In genomic region chr20:3889489-3890409, GRCh38 we compare ENCODE assay signal across 1 cellular context.
TF ChIP-seq lines count a peak whose summit lies in the region.

No MANE protein-coding gene starts in this region.

TF ChIP-seq in HepG2, 621 proteins besides CTCF, POLR2A, EP300 and RAD21 (continued from another document and continues in another):
- TF ChIP-seq ZNF609 (CRISPR knock-in tag; IDR thresholded peaks at IDR 0.05; ENCODE audit: borderline replicate concordance) (0 out of 2 replicates have a peak, but pooled peaks have one; percentile 0), ZFP90 (CRISPR knock-in tag; IDR thresholded peaks at IDR 0.05; ENCODE audit: borderline replicate concordance) (no peak; the same call in none of the 2 replicates), BCL3 (CRISPR knock-in tag; IDR thresholded peaks at IDR 0.05) (peak; percentile 61; the same call in 1 of the 2 replicates), ZNF12 (CRISPR knock-in tag; IDR thresholded peaks at IDR 0.05) (no peak; the same call in 1 of the 2 replicates), ZBTB44 (CRISPR knock-in tag; IDR thresholded peaks at IDR 0.05) (no peak), AHDC1 (CRISPR knock-in tag; IDR thresholded peaks at IDR 0.05; ENCODE audit: borderline replicate concordance) (peak; percentile 65; the same call in 1 of the 2 replicates), FOXA3 (CRISPR knock-in tag; IDR thresholded peaks at IDR 0.05) (0 out of 2 replicates have a peak, but pooled peaks have one; percentile 17), NPAS2 (CRISPR knock-in tag; IDR thresholded peaks at IDR 0.05; ENCODE audit: borderline replicate concordance) (no peak), BCL6 (CRISPR knock-in tag; IDR thresholded peaks at IDR 0.05) (no peak), RFXAP (CRISPR knock-in tag; IDR thresholded peaks at IDR 0.05; ENCODE audit: borderline replicate concordance) (no peak), ETV6 (CRISPR knock-in tag; conservative IDR thresholded peaks at IDR 0.05) (0 out of 2 replicates have a peak, but pooled peaks have one; percentile 11), AGO2 (optimal IDR thresholded peaks at IDR 0.05; ENCODE audit: low read depth, low read length) (peak; percentile 66), PHF20 (CRISPR knock-in tag; IDR thresholded peaks at IDR 0.05) (no peak), ZNF672 (CRISPR knock-in tag; IDR thresholded peaks at IDR 0.05) (peak; percentile 52; the same call in 1 of the 2 replicates), ZNF296 (CRISPR knock-in tag; conservative IDR thresholded peaks at IDR 0.05) (0 out of 2 replicates have a peak, but pooled peaks have one; percentile 72), KAT2B (IDR thresholded peaks at IDR 0.05; ENCODE audit: borderline replicate concordance, low read depth, low read length) (no peak), DPF2 (CRISPR knock-in tag; IDR thresholded peaks at IDR 0.05; ENCODE audit: borderline replicate concordance, low read depth) (peak; percentile 56; the same call in 1 of the 2 replicates), ZNF547 (CRISPR knock-in tag; IDR thresholded peaks at IDR 0.05) (peak; percentile 20; the same call in 1 of the 2 replicates), WIZ (CRISPR knock-in tag; IDR thresholded peaks at IDR 0.05) (no peak), ZFX (CRISPR knock-in tag; IDR thresholded peaks at IDR 0.05; ENCODE audit: low read depth) (no peak; the same call in none of the 2 replicates), ATF7 (IDR thresholded peaks at IDR 0.05) (no peak), ATF7 (CRISPR knock-in tag; IDR thresholded peaks at IDR 0.05) (no peak), ZBTB42 (CRISPR knock-in tag; IDR thresholded peaks at IDR 0.05) (peak; percentile 43; the same call in 1 of the 2 replicates), ZNF101 (CRISPR knock-in tag; IDR thresholded peaks at IDR 0.05; ENCODE audit: borderline replicate concordance, low read depth) (0 out of 2 replicates have a peak, but pooled peaks have one; percentile 95), ZNF558 (CRISPR knock-in tag; IDR thresholded peaks at IDR 0.05; ENCODE audit: borderline replicate concordance) (peak; percentile 23; the same call in 1 of the 2 replicates), ZSCAN21 (CRISPR knock-in tag; IDR thresholded peaks at IDR 0.05; ENCODE audit: borderline replicate concordance) (peak; percentile 80; the same call in 1 of the 2 replicates), MEIS1 (CRISPR knock-in tag; IDR thresholded peaks at IDR 0.05; ENCODE audit: borderline replicate concordance) (no peak), ZNF546 (CRISPR knock-in tag; conservative IDR thresholded peaks at IDR 0.05) (0 out of 2 replicates have a peak, but pooled peaks have one; percentile 35), NR2F2 (IDR thresholded peaks at IDR 0.05; ENCODE audit: borderline replicate concordance, low read depth) (0 out of 2 replicates have a peak, but pooled peaks have one; percentile 11), PAF1 (CRISPR knock-in tag; IDR thresholded peaks at IDR 0.05) (no peak), ZSCAN9 (CRISPR knock-in tag; IDR thresholded peaks at IDR 0.05; ENCODE audit: borderline replicate concordance) (no peak), ZNF749 (CRISPR knock-in tag; IDR thresholded peaks at IDR 0.05; ENCODE audit: borderline replicate concordance) (no peak; the same call in 1 of the 2 replicates), SMARCE1 (IDR thresholded peaks at IDR 0.05; ENCODE audit: borderline replicate concordance) (no peak), MLXIP (CRISPR knock-in tag; IDR thresholded peaks at IDR 0.05; ENCODE audit: borderline replicate concordance) (0 out of 2 replicates have a peak, but pooled peaks have one; percentile 30), ZSCAN31 (CRISPR knock-in tag; IDR thresholded peaks at IDR 0.05; ENCODE audit: low read depth) (no peak; the same call in 1 of the 2 replicates), ZNF20 (CRISPR knock-in tag; IDR thresholded peaks at IDR 0.05) (no peak), ATF6 (CRISPR knock-in tag; conservative IDR thresholded peaks at IDR 0.05) (no peak), SMAD9 (CRISPR knock-in tag; IDR thresholded peaks at IDR 0.05) (0 out of 2 replicates have a peak, but pooled peaks have one; percentile 58), KDM3A (CRISPR knock-in tag; IDR thresholded peaks at IDR 0.05; ENCODE audit: low read depth) (peak; percentile 65; the same call in 1 of the 2 replicates), ZFP37 (CRISPR knock-in tag; IDR thresholded peaks at IDR 0.05; ENCODE audit: borderline replicate concordance) (0 out of 2 replicates have a peak, but pooled peaks have one; percentile 17), ZNF607 (CRISPR knock-in tag; IDR thresholded peaks at IDR 0.05; ENCODE audit: borderline replicate concordance) (peak; percentile 76), FOXC1 (CRISPR knock-in tag; IDR thresholded peaks at IDR 0.05; ENCODE audit: borderline replicate concordance) (no peak), TRIM22 (IDR thresholded peaks at IDR 0.05) (no peak)
